In the genomic region with DNA sequence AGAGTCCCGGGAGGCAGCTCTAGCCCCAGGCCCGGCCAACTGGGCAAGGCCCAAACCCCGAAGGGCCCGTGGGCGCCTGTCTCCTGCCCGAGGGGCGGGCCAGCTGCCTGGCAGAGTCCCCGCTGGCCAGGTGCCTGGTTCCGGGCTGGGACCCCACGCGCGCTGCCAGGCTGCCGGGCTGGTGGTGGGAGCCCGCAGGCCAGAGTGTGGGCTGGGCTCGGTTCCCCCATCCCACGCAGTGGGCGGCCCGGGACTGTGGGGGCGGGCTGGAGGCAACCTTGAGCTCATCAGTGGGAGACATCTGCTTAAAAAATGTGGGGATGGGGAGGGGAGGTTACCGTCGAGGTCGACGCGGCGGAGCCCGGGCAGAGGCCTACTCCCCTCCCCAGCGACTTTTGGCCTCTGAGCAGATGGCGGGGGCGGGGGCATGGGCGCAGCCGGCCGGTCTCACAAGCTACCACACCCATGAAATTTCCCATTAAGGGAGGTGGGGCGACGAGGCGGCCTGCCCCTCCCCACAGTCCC, we compare ENCODE assay signal across 8 cellular contexts.
DNase-seq lines count a peak whose midpoint lies in the region; FAIRE-seq and TF ChIP-seq lines count a peak whose summit lies in the region.

No MANE protein-coding gene starts in this region.

- POLR2A ChIA-PET in GM10248 (lab: Yijun Ruan, JAX): no interaction called here

- dilution Hi-C loops in mammary epithelial cell (cut with HindIII; ENCODE audit: low sequenced_read_pairs): loop anchor here (5.0 kb wide), 1 partner anchor 36 kb away; no protein-coding TSS in a partner anchor

- no peak for TF ChIP-seq EP300 in esophagus muscularis mucosa (IDR thresholded peaks at IDR 0.05)

- H3K36me3 ChIP-seq in breast epithelium (no peaks in the 10 kb centered on the region), mammary epithelial cell (ENCODE audit: insufficient read depth, low read length) (no peaks in the 10 kb centered on the region), esophagus muscularis mucosa (peaks cover 0 to 24% (median 3%) of the 10 kb centered on the region in 4 donors), muscle layer of colon (ENCODE audit: insufficient read depth, low read length) (no peaks in the 10 kb centered on the region), uterus (no peaks in the 10 kb centered on the region), kidney (ENCODE audit: control insufficient read depth in 1 of 2, insufficient read depth in 2 of 2, low read length in 2 of 2) (no peaks in the 10 kb centered on the region)

- no peak overlapping the region for H3K4me2 ChIP-seq in mammary epithelial cell (ENCODE audit: insufficient read depth, low read depth, low read length)

- no peak overlapping the region for H2AFZ ChIP-seq in mammary epithelial cell (ENCODE audit: low read depth, low read length)

- FAIRE-seq in kidney (lab: Jason Lieb, UNC): no peak

- H3K4me1 ChIP-seq in breast epithelium (peaks cover 5 to 6% of the 10 kb centered on the region in 2 donors), mammary epithelial cell (ENCODE audit: insufficient read depth, low read length) (no peaks in the 10 kb centered on the region), esophagus muscularis mucosa (peaks cover 9 to 20% (median 20%) of the 10 kb centered on the region in 4 donors), muscle layer of colon (ENCODE audit: insufficient read depth, low read length) (peaks cover 18% of the 10 kb centered on the region), uterus (peaks cover 9 to 15% of the 10 kb centered on the region in 2 donors), kidney (ENCODE audit: control insufficient read depth in 1 of 2, insufficient read depth in 1 of 2, low read depth in 1 of 2, low read length in 2 of 2) (peaks cover 0 to 4% of the 10 kb centered on the region in 2 donors)

- peaks cover 5% of the 10 kb centered on the region for H3K27me3 Mint-ChIP-seq in HFFc6 (ENCODE audit: insufficient read depth)

- H3K4me1 Mint-ChIP-seq in HFFc6 (ENCODE audit: low read depth): no peaks in the 10 kb centered on the region

- H4K20me1 ChIP-seq in mammary epithelial cell (ENCODE audit: insufficient read depth, low read length): no peaks in the 10 kb centered on the region

- TF ChIP-seq POLR2A in breast epithelium (IDR thresholded peaks at IDR 0.05) (no peak), esophagus muscularis mucosa (IDR thresholded peaks at IDR 0.05; ENCODE audit: low read depth) (no peak), uterus (IDR thresholded peaks at IDR 0.05) (peak in 1 of 2 donors; percentile 22)

- H3K9me3 ChIP-seq in breast epithelium: no peaks in the 10 kb centered on the region
- H3K9me3 ChIP-seq in mammary epithelial cell (replicated peaks; ENCODE audit: insufficient read depth, low read length): no peaks in the 10 kb centered on the region
- no peaks in the 10 kb centered on the region for H3K9me3 ChIP-seq in esophagus muscularis mucosa
- H3K9me3 ChIP-seq in muscle layer of colon (ENCODE audit: low read length): no peaks in the 10 kb centered on the region
- H3K9me3 ChIP-seq in uterus: no peaks in the 10 kb centered on the region
- no peaks in the 10 kb centered on the region for H3K9me3 ChIP-seq in kidney (ENCODE audit: control insufficient read depth in 1 of 2, low read length in 2 of 2)

- CTCF ChIA-PET in mammary epithelial cell (lab: Charles Lee; ENCODE audit: low non-redundant PET) (no interaction called here), GM10248 (lab: Yijun Ruan, JAX) (interaction anchor here (1.0 to 2.5 kb wide), 3 partner anchors 8 to 173 kb away, joined by 3 to 16 read pairs (median 4); no protein-coding TSS in a partner anchor)

- H3K9ac ChIP-seq in mammary epithelial cell (ENCODE audit: insufficient read depth, low read length) (no peak overlapping the region), muscle layer of colon (ENCODE audit: low read length) (no peak overlapping the region), kidney (ENCODE audit: low read length in 2 of 2) (no peak overlapping the region)

- H3K27me3 ChIP-seq in breast epithelium (no peaks in the 10 kb centered on the region), mammary epithelial cell (ENCODE audit: insufficient read depth, low read length) (no peaks in the 10 kb centered on the region), esophagus muscularis mucosa (no peaks in the 10 kb centered on the region), muscle layer of colon (ENCODE audit: control insufficient read depth in 1 of 2, insufficient read depth in 2 of 2, low read length in 2 of 2) (no peaks in the 10 kb centered on the region), uterus (no peaks in the 10 kb centered on the region)

- H3K4me3 Mint-ChIP-seq in HFFc6: no peak overlapping the region

- H3K4me3 ChIP-seq in breast epithelium: peak overlapping the region; percentile 8 to 37 (median 10)
- H3K4me3 ChIP-seq in mammary epithelial cell (replicated peaks in 1 of 3; ENCODE audit: insufficient read depth in 1 of 3, low read depth in 2 of 3, low read length in 3 of 3): no peak overlapping the region
- H3K4me3 ChIP-seq in esophagus muscularis mucosa: peak overlapping the region in 1 of 4 donors; percentile 16
- no peak overlapping the region for H3K4me3 ChIP-seq in muscle layer of colon (ENCODE audit: low read depth in 1 of 2, low read length in 2 of 2)
- H3K4me3 ChIP-seq in uterus: no peak overlapping the region
- H3K4me3 ChIP-seq in kidney (ENCODE audit: low read length in 2 of 2): no peak overlapping the region

- H3K79me2 ChIP-seq in mammary epithelial cell (ENCODE audit: insufficient read depth, low read length): no peaks in the 10 kb centered on the region

- no peaks in the 10 kb centered on the region for H3K9me3 Mint-ChIP-seq in HFFc6

- no TSS peak for BruUV-seq in mammary epithelial cell (replicated peaks; lab: Mats Ljungman, UMichigan)

- no peak overlapping the region for H3K27ac Mint-ChIP-seq in HFFc6

- H3K27ac ChIP-seq in breast epithelium (peak overlapping the region; percentile 87 to 92), mammary epithelial cell (ENCODE audit: insufficient read depth, low read depth, low read length) (no peak overlapping the region), esophagus muscularis mucosa (replicated peaks in 1 of 4) (peak overlapping the region; percentile 9 to 71 (median 58)), muscle layer of colon (ENCODE audit: low read depth, low read length) (peak overlapping the region; percentile 55), uterus (peak overlapping the region; percentile 80 to 93), kidney (ENCODE audit: low read depth in 2 of 2, low read length in 2 of 2) (no peak overlapping the region)

- in situ Hi-C loops in mammary epithelial cell (cut with MboI; ENCODE audit: low sequenced_read_pairs in 2 of 2): no loop called here

- intact Hi-C loops in breast epithelium (cut with DNase I; ENCODE audit: low total_unique reads) (no loop called here), mammary epithelial cell (cut with micrococcal nuclease) (no loop called here), esophagus muscularis mucosa (cut with DNase I) (no loop called here), uterus (cut with DNase I; ENCODE audit: low total_unique reads) (no loop called here), kidney (cut with DNase I) (no loop called here)

- DNase-seq in breast epithelium (ENCODE audit: low spot score in 2 of 2): no peak
- no peak for DNase-seq in mammary epithelial cell
- no peak for DNase-seq in esophagus muscularis mucosa (ENCODE audit: extremely low spot score)
- DNase-seq in uterus: peak; percentile 83 to 86
- no peak for DNase-seq in kidney
- DNase-seq in GM10248 (ENCODE audit: extremely low spot score): no peak
- DNase-seq in HFFc6: no peak

- TF ChIP-seq CTCF in breast epithelium (IDR thresholded peaks at IDR 0.05) (no peak), mammary epithelial cell (conservative IDR thresholded peaks at IDR 0.05 in 1 of 2, IDR thresholded peaks at IDR 0.05 in 1 of 2; ENCODE audit: extremely low read depth in 1 of 2, insufficient read depth in 1 of 2, low read depth in 1 of 2, low read length in 2 of 2) (no peak), esophagus muscularis mucosa (IDR thresholded peaks at IDR 0.05) (no peak), uterus (IDR thresholded peaks at IDR 0.05) (no peak), kidney (IDR thresholded peaks at IDR 0.05; ENCODE audit: borderline replicate concordance, extremely low read depth, insufficient read depth) (no peak), GM10248 (IDR thresholded peaks at IDR 0.05; ENCODE audit: control extremely low read depth, extremely low read depth, low read depth, missing control alignments) (no peak), HFFc6 (IDR thresholded peaks at IDR 0.05) (no peak)

- WGBS in mammary epithelial cell (ENCODE audit: low coverage, missing lambda C conversion rate): 29% methylated on average over 10 of the region's 35 CpGs
- no CpG with 5 or more reads among the region's 35 CpGs for WGBS in esophagus muscularis mucosa

- no peaks in the 10 kb centered on the region for H3K36me3 Mint-ChIP-seq in HFFc6 (ENCODE audit: low read depth)

Comparison
In these comparisons a context has a peak if more than half of its experiments do, and no peak if none do; other contexts are left out.
1. H3K27ac ChIP-seq: peak in breast epithelium (2 of 2), esophagus muscularis mucosa (4 of 4), muscle layer of colon (single experiment) and uterus (2 of 2); none in mammary epithelial cell (single experiment) and kidney (0 of 2).
2. H3K4me3 ChIP-seq: peak in breast epithelium (3 of 3); none in mammary epithelial cell (0 of 3), muscle layer of colon (0 of 2), uterus (0 of 2) and kidney (0 of 2).
3. DNase-seq: peak in uterus (2 of 2); none in breast epithelium (0 of 2), mammary epithelial cell (single experiment), esophagus muscularis mucosa (single experiment), kidney (single experiment), GM10248 (single experiment) and HFFc6 (single experiment).